ENCODE assay signal across 1 cellular context in the genomic region with DNA sequence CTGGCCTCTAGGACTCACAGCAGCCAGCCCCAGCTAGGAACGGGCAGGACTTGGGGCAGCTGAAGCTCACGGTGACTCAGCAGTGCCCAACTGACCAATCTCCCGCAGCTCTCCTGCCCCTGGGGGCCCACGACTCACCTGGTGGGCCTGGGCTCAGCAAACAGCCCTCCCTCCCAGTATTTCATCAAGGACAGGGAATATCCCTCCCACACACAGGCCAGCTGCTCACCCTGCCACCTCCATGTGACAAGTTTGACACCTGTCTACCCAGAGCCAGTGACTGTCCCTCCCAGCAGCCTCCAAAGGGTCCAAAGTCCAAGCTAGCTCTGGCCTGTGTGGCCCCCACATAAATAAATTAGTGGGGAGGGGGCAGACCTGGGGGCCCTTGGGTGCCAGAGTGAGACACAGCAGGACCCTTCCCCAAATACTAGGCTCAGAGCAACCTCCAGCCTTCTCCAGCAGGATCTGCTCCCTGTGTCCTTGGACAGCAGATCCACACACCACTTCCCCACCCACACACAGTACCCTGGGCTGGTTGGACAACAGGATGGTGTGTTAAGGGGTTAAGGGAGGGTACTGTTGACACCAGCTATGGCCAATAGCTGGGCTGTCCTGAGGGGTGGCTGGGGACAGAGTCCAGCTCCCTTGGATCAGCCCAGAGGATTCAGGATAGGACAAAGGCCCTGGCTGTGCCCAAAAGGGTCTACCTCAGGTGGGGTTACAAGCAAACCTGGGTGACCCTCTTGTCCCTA.
TF ChIP-seq lines count a peak whose summit lies in the region.

No MANE protein-coding gene starts in this region.

TF ChIP-seq in HepG2, 621 proteins besides CTCF, POLR2A, EP300 and RAD21 (continued from another document and continues in another):
- TF ChIP-seq ZFP1 (CRISPR knock-in tag; IDR thresholded peaks at IDR 0.05) (0 out of 2 replicates have a peak, but pooled peaks have one; percentile 8), ZBTB7B (CRISPR knock-in tag; IDR thresholded peaks at IDR 0.05) (peak; percentile 88; the same call in 1 of the 2 replicates), GPN1 (CRISPR knock-in tag; IDR thresholded peaks at IDR 0.05; ENCODE audit: borderline replicate concordance) (no peak), MTF1 (CRISPR knock-in tag; IDR thresholded peaks at IDR 0.05) (no peak), ZNF577 (CRISPR knock-in tag; IDR thresholded peaks at IDR 0.05; ENCODE audit: borderline replicate concordance, low read depth) (0 out of 2 replicates have a peak, but pooled peaks have one; percentile 25), ZNF605 (CRISPR knock-in tag; IDR thresholded peaks at IDR 0.05) (peak; percentile 72), SP4 (CRISPR knock-in tag; IDR thresholded peaks at IDR 0.05) (peak; percentile 42), GATAD2A (CRISPR knock-in tag; IDR thresholded peaks at IDR 0.05) (peak; percentile 91), ZNF644 (CRISPR knock-in tag; IDR thresholded peaks at IDR 0.05; ENCODE audit: low read depth) (peak; percentile 34; the same call in 1 of the 2 replicates), ZNF329 (CRISPR knock-in tag; IDR thresholded peaks at IDR 0.05; ENCODE audit: low read depth) (0 out of 2 replicates have a peak, but pooled peaks have one; percentile 3), TOPORS (CRISPR knock-in tag; IDR thresholded peaks at IDR 0.05) (peak; percentile 76; the same call in 1 of the 2 replicates), WIZ (CRISPR knock-in tag; IDR thresholded peaks at IDR 0.05) (0 out of 2 replicates have a peak, but pooled peaks have one; percentile 46), SNAPC5 (CRISPR knock-in tag; IDR thresholded peaks at IDR 0.05; ENCODE audit: borderline replicate concordance) (0 out of 2 replicates have a peak, but pooled peaks have one; percentile 89), NR2F1 (CRISPR knock-in tag; IDR thresholded peaks at IDR 0.05) (peak in 1 of 2 experiments; percentile 44; a peak in 1 of 4 replicates), ZNF687 (CRISPR knock-in tag; IDR thresholded peaks at IDR 0.05) (peak; percentile 97), ZNF83 (CRISPR knock-in tag; IDR thresholded peaks at IDR 0.05; ENCODE audit: borderline replicate concordance) (peak; percentile 62; the same call in 1 of the 2 replicates), ZNF30 (CRISPR knock-in tag; IDR thresholded peaks at IDR 0.05) (peak; percentile 61; the same call in 1 of the 2 replicates), AKAP8 (CRISPR knock-in tag; IDR thresholded peaks at IDR 0.05) (no peak), ZSCAN9 (CRISPR knock-in tag; IDR thresholded peaks at IDR 0.05; ENCODE audit: borderline replicate concordance) (peak; percentile 36), NFYC (CRISPR knock-in tag; IDR thresholded peaks at IDR 0.05) (peak; percentile 79), CREM (IDR thresholded peaks at IDR 0.05) (peak; percentile 83), CREM (CRISPR knock-in tag; IDR thresholded peaks at IDR 0.05) (no peak), KLF15 (CRISPR knock-in tag; IDR thresholded peaks at IDR 0.05; ENCODE audit: borderline replicate concordance) (peak; percentile 89), SMARCE1 (IDR thresholded peaks at IDR 0.05; ENCODE audit: borderline replicate concordance) (no peak), SP2 (CRISPR knock-in tag; IDR thresholded peaks at IDR 0.05) (peak; percentile 67), MYC (CRISPR knock-in tag; IDR thresholded peaks at IDR 0.05; ENCODE audit: borderline replicate concordance) (peak; percentile 75), ZNF512 (CRISPR knock-in tag; IDR thresholded peaks at IDR 0.05) (no peak), ATF4 (CRISPR knock-in tag; IDR thresholded peaks at IDR 0.05) (peak in 1 of 2 experiments; percentile 89; a peak in 2 of 4 replicates), ATM (IDR thresholded peaks at IDR 0.05; ENCODE audit: borderline replicate concordance) (no peak), ZNF891 (CRISPR knock-in tag; IDR thresholded peaks at IDR 0.05) (peak; percentile 21; the same call in 1 of the 2 replicates), ZNF709 (CRISPR knock-in tag; IDR thresholded peaks at IDR 0.05) (peak; percentile 91), TAF1 (CRISPR knock-in tag; IDR thresholded peaks at IDR 0.05) (peak; percentile 65; the same call in 1 of the 2 replicates)
- TF ChIP-seq, protein P1, sequence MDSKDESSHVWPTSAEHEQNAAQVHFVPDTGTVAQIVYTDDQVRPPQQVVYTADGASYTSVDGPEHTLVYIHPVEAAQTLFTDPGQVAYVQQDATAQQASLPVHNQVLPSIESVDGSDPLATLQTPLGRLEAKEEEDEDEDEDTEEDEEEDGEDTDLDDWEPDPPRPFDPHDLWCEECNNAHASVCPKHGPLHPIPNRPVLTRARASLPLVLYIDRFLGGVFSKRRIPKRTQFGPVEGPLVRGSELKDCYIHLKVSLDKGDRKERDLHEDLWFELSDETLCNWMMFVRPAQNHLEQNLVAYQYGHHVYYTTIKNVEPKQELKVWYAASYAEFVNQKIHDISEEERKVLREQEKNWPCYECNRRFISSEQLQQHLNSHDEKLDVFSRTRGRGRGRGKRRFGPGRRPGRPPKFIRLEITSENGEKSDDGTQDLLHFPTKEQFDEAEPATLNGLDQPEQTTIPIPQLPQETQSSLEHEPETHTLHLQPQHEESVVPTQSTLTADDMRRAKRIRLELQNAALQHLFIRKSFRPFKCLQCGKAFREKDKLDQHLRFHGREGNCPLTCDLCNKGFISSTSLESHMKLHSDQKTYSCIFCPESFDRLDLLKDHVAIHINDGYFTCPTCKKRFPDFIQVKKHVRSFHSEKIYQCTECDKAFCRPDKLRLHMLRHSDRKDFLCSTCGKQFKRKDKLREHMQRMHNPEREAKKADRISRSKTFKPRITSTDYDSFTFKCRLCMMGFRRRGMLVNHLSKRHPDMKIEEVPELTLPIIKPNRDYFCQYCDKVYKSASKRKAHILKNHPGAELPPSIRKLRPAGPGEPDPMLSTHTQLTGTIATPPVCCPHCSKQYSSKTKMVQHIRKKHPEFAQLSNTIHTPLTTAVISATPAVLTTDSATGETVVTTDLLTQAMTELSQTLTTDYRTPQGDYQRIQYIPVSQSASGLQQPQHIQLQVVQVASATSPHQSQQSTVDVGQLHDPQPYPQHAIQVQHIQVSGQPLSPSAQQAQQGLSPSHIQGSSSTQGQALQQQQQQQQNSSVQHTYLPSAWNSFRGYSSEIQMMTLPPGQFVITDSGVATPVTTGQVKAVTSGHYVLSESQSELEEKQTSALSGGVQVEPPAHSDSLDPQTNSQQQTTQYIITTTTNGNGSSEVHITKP (CRISPR knock-in tag; IDR thresholded peaks at IDR 0.05; ENCODE audit: low read depth), result peak; percentile 63; the same call in 1 of the 2 replicates
- TF ChIP-seq, protein P2, sequence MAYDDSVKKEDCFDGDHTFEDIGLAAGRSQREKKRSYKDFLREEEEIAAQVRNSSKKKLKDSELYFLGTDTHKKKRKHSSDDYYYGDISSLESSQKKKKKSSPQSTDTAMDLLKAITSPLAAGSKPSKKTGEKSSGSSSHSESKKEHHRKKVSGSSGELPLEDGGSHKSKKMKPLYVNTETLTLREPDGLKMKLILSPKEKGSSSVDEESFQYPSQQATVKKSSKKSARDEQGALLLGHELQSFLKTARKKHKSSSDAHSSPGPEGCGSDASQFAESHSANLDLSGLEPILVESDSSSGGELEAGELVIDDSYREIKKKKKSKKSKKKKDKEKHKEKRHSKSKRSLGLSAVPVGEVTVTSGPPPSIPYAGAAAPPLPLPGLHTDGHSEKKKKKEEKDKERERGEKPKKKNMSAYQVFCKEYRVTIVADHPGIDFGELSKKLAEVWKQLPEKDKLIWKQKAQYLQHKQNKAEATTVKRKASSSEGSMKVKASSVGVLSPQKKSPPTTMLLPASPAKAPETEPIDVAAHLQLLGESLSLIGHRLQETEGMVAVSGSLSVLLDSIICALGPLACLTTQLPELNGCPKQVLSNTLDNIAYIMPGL (CRISPR knock-in tag; IDR thresholded peaks at IDR 0.05; ENCODE audit: borderline replicate concordance in 1 of 2, low read depth in 1 of 2), result peak; percentile 54 to 75; a peak in 3 of 4 replicates
- TF ChIP-seq, protein P3, sequence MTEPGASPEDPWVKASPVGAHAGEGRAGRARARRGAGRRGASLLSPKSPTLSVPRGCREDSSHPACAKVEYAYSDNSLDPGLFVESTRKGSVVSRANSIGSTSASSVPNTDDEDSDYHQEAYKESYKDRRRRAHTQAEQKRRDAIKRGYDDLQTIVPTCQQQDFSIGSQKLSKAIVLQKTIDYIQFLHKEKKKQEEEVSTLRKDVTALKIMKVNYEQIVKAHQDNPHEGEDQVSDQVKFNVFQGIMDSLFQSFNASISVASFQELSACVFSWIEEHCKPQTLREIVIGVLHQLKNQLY (CRISPR knock-in tag; IDR thresholded peaks at IDR 0.05), result peak; percentile 13
- TF ChIP-seq, protein P4, sequence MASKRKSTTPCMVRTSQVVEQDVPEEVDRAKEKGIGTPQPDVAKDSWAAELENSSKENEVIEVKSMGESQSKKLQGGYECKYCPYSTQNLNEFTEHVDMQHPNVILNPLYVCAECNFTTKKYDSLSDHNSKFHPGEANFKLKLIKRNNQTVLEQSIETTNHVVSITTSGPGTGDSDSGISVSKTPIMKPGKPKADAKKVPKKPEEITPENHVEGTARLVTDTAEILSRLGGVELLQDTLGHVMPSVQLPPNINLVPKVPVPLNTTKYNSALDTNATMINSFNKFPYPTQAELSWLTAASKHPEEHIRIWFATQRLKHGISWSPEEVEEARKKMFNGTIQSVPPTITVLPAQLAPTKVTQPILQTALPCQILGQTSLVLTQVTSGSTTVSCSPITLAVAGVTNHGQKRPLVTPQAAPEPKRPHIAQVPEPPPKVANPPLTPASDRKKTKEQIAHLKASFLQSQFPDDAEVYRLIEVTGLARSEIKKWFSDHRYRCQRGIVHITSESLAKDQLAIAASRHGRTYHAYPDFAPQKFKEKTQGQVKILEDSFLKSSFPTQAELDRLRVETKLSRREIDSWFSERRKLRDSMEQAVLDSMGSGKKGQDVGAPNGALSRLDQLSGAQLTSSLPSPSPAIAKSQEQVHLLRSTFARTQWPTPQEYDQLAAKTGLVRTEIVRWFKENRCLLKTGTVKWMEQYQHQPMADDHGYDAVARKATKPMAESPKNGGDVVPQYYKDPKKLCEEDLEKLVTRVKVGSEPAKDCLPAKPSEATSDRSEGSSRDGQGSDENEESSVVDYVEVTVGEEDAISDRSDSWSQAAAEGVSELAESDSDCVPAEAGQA (IDR thresholded peaks at IDR 0.05; ENCODE audit: low read depth), result 0 out of 2 replicates have a peak, but pooled peaks have one; percentile 19
- TF ChIP-seq, protein P4 (CRISPR knock-in tag; IDR thresholded peaks at IDR 0.05; ENCODE audit: borderline replicate concordance), result 0 out of 2 replicates have a peak, but pooled peaks have one; percentile 44
